9 cellular contexts compared by ENCODE assay signal in genomic region chr9:125759812-125760134, GRCh38. TPM values are rescaled to one million over a fixed set of nuclear protein-coding genes. Genes with fewer than 3 reads are reported as not detected.
DNase-seq lines count a peak whose midpoint lies in the region; TF ChIP-seq lines count a peak whose summit lies in the region.
"Had no signal": no experiment of that assay in that cellular context is flagged by ENCODE, and none has a peak within 500 bp of the region (broad histone marks: within the 10 kb centered on the region; RNA-seq: fewer than 3 reads in every experiment).

No MANE protein-coding gene starts in this region.

- no peaks in the 10 kb centered on the region for H3K9me3 ChIP-seq in OCI-LY3 (ENCODE audit: insufficient read depth, low read length)

- peak overlapping the region; percentile 23 for H3K4me3 ChIP-seq in HFF-Myc (replicated peaks; ENCODE audit: low read depth, low read length)
- peak overlapping the region; percentile 46 for H3K4me3 ChIP-seq in OCI-LY3 (ENCODE audit: low read length)
- peak overlapping the region; percentile 44 for H3K4me3 ChIP-seq in rectal smooth muscle tissue (ENCODE audit: low read length)

- TF ChIP-seq CTCF in HFF-Myc (IDR thresholded peaks at IDR 0.05; ENCODE audit: low read depth, low read length, missing control alignments) (no peak), OCI-LY3 (IDR thresholded peaks at IDR 0.05; ENCODE audit: low read depth, low read length) (no peak)

- intact Hi-C loops in posterior vena cava (cut with DNase I): loop anchor here in 1 of 2 donors (5.0 kb wide), 1 partner anchor 1292 kb away; no protein-coding TSS in a partner anchor

- no peaks in the 10 kb centered on the region for H3K36me3 ChIP-seq in OCI-LY3 (replicated peaks; ENCODE audit: low read depth, low read length)
- no peaks in the 10 kb centered on the region for H3K36me3 ChIP-seq in rectal smooth muscle tissue (ENCODE audit: control insufficient read depth, insufficient read depth, low read length)

- H3K9ac ChIP-seq in OCI-LY3 (ENCODE audit: low read length): no peak overlapping the region
- no peak overlapping the region for H3K9ac ChIP-seq in rectal smooth muscle tissue (ENCODE audit: low read length)

- no peak overlapping the region for H2AFZ ChIP-seq in OCI-LY3 (ENCODE audit: low read depth, low read length)

- DNase-seq in HFF-Myc (ENCODE audit: extremely low read depth, low read depth): no peak
- DNase-seq in globus pallidus (ENCODE audit: low spot score): peak; percentile 81
- DNase-seq in COLO668 (lab: John Stamatoyannopoulos, UW; ENCODE audit: unreplicated experiment): no peak
- no peak for DNase-seq in 8988T
- no peak for DNase-seq in posterior vena cava (ENCODE audit: low spot score)
- no peak for DNase-seq in iPS-NIHi11 (ENCODE audit: low spot score)
- DNase-seq: stimulated activated CD4-positive, alpha-beta T cell treated with anti-CD3 and anti-CD28 coated beads, Interleukin-15, amount 100 ng/mL, for 24 hours had no signal

- H3K4me2 ChIP-seq in OCI-LY3 (ENCODE audit: low read length): peak overlapping the region; percentile 66

- H4K20me1 ChIP-seq in OCI-LY3 (ENCODE audit: insufficient read depth, low read length): no peaks in the 10 kb centered on the region

- H3K27ac ChIP-seq in OCI-LY3 (ENCODE audit: low read length) (no peak overlapping the region), rectal smooth muscle tissue (ENCODE audit: low read depth, low read length) (no peak overlapping the region)

- H3K27me3 ChIP-seq in OCI-LY3 (ENCODE audit: low read depth, low read length) (no peaks in the 10 kb centered on the region), rectal smooth muscle tissue (ENCODE audit: control insufficient read depth, insufficient read depth, low read length) (no peaks in the 10 kb centered on the region)

- no peaks in the 10 kb centered on the region for H3K79me2 ChIP-seq in OCI-LY3 (ENCODE audit: low read length)

- H3K4me1 ChIP-seq in OCI-LY3 (ENCODE audit: low read length) (peaks cover 11% of the 10 kb centered on the region), rectal smooth muscle tissue (ENCODE audit: control insufficient read depth, insufficient read depth, low read length) (peaks cover 34% of the 10 kb centered on the region)

RNA-seq across cellular contexts. Expression of gene PBX3, which starts 12.6 kb away (rescaled TPM):
- 10 to 100 TPM; 36.0 to 54.0 TPM for total RNA-seq in posterior vena cava

RNA-seq across cellular contexts. Expression of gene MAPKAP1, which starts 52.8 kb away (rescaled TPM):
- 10 to 100 TPM; 56.1 to 62.2 TPM for total RNA-seq in posterior vena cava
